1 cellular context compared by ENCODE assay signal in the genomic region with DNA sequence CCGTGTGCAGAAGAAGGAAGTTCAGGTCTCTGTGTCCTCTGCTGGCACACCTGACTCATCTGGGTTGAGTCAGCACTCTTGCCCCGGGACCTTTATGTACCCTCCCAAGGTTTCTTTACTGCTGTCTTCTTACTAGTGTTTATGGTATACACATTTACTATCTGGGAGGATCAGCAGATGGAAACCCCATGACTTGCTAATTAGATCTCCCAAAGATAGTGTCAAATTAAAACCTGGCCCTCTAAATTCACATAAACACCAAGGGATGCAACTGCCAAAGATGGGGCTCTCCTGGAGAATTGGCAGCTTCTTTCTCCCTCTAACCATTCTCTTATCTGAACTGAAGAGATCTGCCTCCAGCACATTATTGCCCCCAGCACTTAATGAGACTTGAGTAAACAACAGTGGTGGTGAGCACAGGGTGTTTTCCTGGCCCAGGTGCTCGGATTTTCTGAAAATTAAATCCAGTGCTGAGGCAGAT.
TF ChIP-seq lines count a peak whose summit lies in the region.

No MANE protein-coding gene starts in this region.

TF ChIP-seq in HCT116, 20 proteins besides CTCF, POLR2A, EP300 and RAD21 (continued from another document):
- TF ChIP-seq ELF1 (IDR thresholded peaks at IDR 0.05; ENCODE audit: borderline replicate concordance, low read depth) (no peak), EZH2 (IDR thresholded peaks at IDR 0.05) (no peak), FOSL1 (IDR thresholded peaks at IDR 0.05; ENCODE audit: low read depth) (peak; percentile 87), SIN3A (IDR thresholded peaks at IDR 0.05; ENCODE audit: low read depth) (no peak)
- TF ChIP-seq, protein P1, sequence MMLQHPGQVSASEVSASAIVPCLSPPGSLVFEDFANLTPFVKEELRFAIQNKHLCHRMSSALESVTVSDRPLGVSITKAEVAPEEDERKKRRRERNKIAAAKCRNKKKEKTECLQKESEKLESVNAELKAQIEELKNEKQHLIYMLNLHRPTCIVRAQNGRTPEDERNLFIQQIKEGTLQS (IDR thresholded peaks at IDR 0.05), result no peak
